11 cellular contexts compared by ENCODE assay signal in genomic region chr4:146029147-146029546, GRCh38.
A peak's percentile ranks its signal among the peaks of the same experiment; 100 is the strongest.
DNase-seq lines count a peak whose midpoint lies in the region; ATAC-seq and TF ChIP-seq lines count a peak whose summit lies in the region.
"Had no signal": no experiment of that assay in that cellular context is flagged by ENCODE, and none has a peak within 500 bp of the region (broad histone marks: within the 10 kb centered on the region; RNA-seq: fewer than 3 reads in every experiment).

No MANE protein-coding gene starts in this region.

- POLR2A ChIA-PET in CD4-positive, alpha-beta memory T cell (lab: Charles Lee; ENCODE audit: partially characterized antibody), result no interaction called here
- POLR2A ChIA-PET in activated CD4-positive, alpha-beta memory T cell treated with anti-CD3 and anti-CD28 coated beads, Interleukin-2, amount 10 ng/mL, durations not matched to agents 7 days and 5 days (lab: Charles Lee), result no interaction called here

- no peaks in the 10 kb centered on the region for H3K36me3 Mint-ChIP-seq in CD4-positive, alpha-beta memory T cell
- no peaks in the 10 kb centered on the region for H3K36me3 Mint-ChIP-seq in activated CD4-positive, alpha-beta memory T cell treated with anti-CD3 and anti-CD28 coated beads, Interleukin-2, amount 10 ng/mL, durations not matched to agents 7 days and 5 days (ENCODE audit: low read depth)

- H3K27me3 ChIP-seq in foreskin keratinocyte, result peaks cover 3% of the 10 kb centered on the region
- H3K27me3 ChIP-seq in CD4-positive, alpha-beta memory T cell (ENCODE audit: insufficient read depth, low read length), result no peaks in the 10 kb centered on the region

- no peak overlapping the region for H3K4me3 Mint-ChIP-seq in CD4-positive, alpha-beta memory T cell
- no peak overlapping the region for H3K4me3 Mint-ChIP-seq in activated CD4-positive, alpha-beta memory T cell treated with anti-CD3 and anti-CD28 coated beads, Interleukin-2, amount 10 ng/mL, durations not matched to agents 7 days and 5 days
- H3K4me3 Mint-ChIP-seq: activated T-cell treated with anti-CD3 and anti-CD28 coated beads, Interleukin-2, amount 50 U/mL, for 72 hours; T-helper 1 cell treated with Interleukin-12 subunit alpha and Interleukin-12 subunit beta and Interleukin-4 antibody, amounts not matched to agents 30 μg/mL and 1 μg/mL, for 36 hours had no signal

- H3K9me3 ChIP-seq in CD4-positive, alpha-beta memory T cell (ENCODE audit: control insufficient read depth in 1 of 2, low read length in 2 of 2), result no peaks in the 10 kb centered on the region

- H3K27ac Mint-ChIP-seq in CD4-positive, alpha-beta memory T cell, result no peak overlapping the region
- no peak overlapping the region for H3K27ac Mint-ChIP-seq in activated CD4-positive, alpha-beta memory T cell treated with anti-CD3 and anti-CD28 coated beads, Interleukin-2, amount 10 ng/mL, durations not matched to agents 7 days and 5 days
- H3K27ac Mint-ChIP-seq: activated T-cell treated with anti-CD3 and anti-CD28 coated beads, Interleukin-2, amount 50 U/mL, for 72 hours; T-helper 1 cell treated with Interleukin-12 subunit alpha and Interleukin-12 subunit beta and Interleukin-4 antibody, amounts not matched to agents 30 μg/mL and 1 μg/mL, for 36 hours had no signal

- intact Hi-C loops in CD4-positive, alpha-beta memory T cell (cut with micrococcal nuclease), result no loop called here
- intact Hi-C loops in left ventricle myocardium superior (cut with micrococcal nuclease), result no loop called here

- H3K36me3 ChIP-seq in CD4-positive, alpha-beta memory T cell (ENCODE audit: insufficient read depth, low read length), result no peaks in the 10 kb centered on the region

- peak in 1 of 2 donors; percentile 38 for DNase-seq in foreskin keratinocyte
- DNase-seq in CD4-positive, alpha-beta memory T cell, result no peak
- DNase-seq in left ventricle myocardium superior, result no peak
- DNase-seq in stimulated activated CD4-positive, alpha-beta T cell treated with anti-CD3 and anti-CD28 coated beads, Interleukin-4, amount 100 ng/mL, for 1 hour, result no peak
- no peak for DNase-seq in activated CD4-positive, alpha-beta memory T cell treated with anti-CD3 and anti-CD28 coated beads, Interleukin-2, amount 10 ng/mL, durations not matched to agents 7 days and 5 days
- DNase-seq: NCI-H2171 treated with DMSO at 0.1 percent for 48 hours had no signal

- H3K27ac ChIP-seq in foreskin keratinocyte, result no peak overlapping the region
- H3K27ac ChIP-seq in CD4-positive, alpha-beta memory T cell (ENCODE audit: low read depth, low read length), result no peak overlapping the region

- TF ChIP-seq CTCF in foreskin keratinocyte (conservative IDR thresholded peaks at IDR 0.05), result peak; percentile 34

- peaks cover 12 to 15% of the 10 kb centered on the region in 2 donors for H3K27me3 Mint-ChIP-seq in CD4-positive, alpha-beta memory T cell
- H3K27me3 Mint-ChIP-seq in activated CD4-positive, alpha-beta memory T cell treated with anti-CD3 and anti-CD28 coated beads, Interleukin-2, amount 10 ng/mL, durations not matched to agents 7 days and 5 days, result peaks cover 13% of the 10 kb centered on the region

- no peaks in the 10 kb centered on the region for H3K4me1 ChIP-seq in foreskin keratinocyte
- H3K4me1 ChIP-seq in CD4-positive, alpha-beta memory T cell (ENCODE audit: insufficient read depth, low read length), result no peaks in the 10 kb centered on the region

- peaks cover 0 to 5% (median 0%) of the 10 kb centered on the region in 8 donors for H3K9me3 Mint-ChIP-seq in CD4-positive, alpha-beta memory T cell
- no peaks in the 10 kb centered on the region for H3K9me3 Mint-ChIP-seq in activated CD4-positive, alpha-beta memory T cell treated with anti-CD3 and anti-CD28 coated beads, Interleukin-2, amount 10 ng/mL, durations not matched to agents 7 days and 5 days
- H3K9me3 Mint-ChIP-seq: activated T-cell treated with anti-CD3 and anti-CD28 coated beads, Interleukin-2, amount 50 U/mL, for 72 hours; T-helper 1 cell treated with Interleukin-12 subunit alpha and Interleukin-12 subunit beta and Interleukin-4 antibody, amounts not matched to agents 30 μg/mL and 1 μg/mL, for 36 hours had no signal

- CTCF ChIA-PET in CD4-positive, alpha-beta memory T cell (lab: Charles Lee; ENCODE audit: partially characterized antibody), result no interaction called here
- CTCF ChIA-PET in activated CD4-positive, alpha-beta memory T cell treated with anti-CD3 and anti-CD28 coated beads, Interleukin-2, amount 10 ng/mL, durations not matched to agents 7 days and 5 days (lab: Charles Lee), result interaction anchor here (0.7 kb wide), 1 partner anchor 577 kb away, joined by 3 read pairs; no protein-coding TSS in a partner anchor

- peaks cover 0 to 5% (median 0%) of the 10 kb centered on the region in 4 donors for H3K4me1 Mint-ChIP-seq in CD4-positive, alpha-beta memory T cell
- H3K4me1 Mint-ChIP-seq in activated CD4-positive, alpha-beta memory T cell treated with anti-CD3 and anti-CD28 coated beads, Interleukin-2, amount 10 ng/mL, durations not matched to agents 7 days and 5 days, result peaks cover 5% of the 10 kb centered on the region

- ATAC-seq in GM18508 (IDR thresholded peaks at IDR 0.05; ENCODE audit: insufficient read depth, unreplicated experiment), result peak; percentile 50
- ATAC-seq in GM21723 (IDR thresholded peaks at IDR 0.05; ENCODE audit: unreplicated experiment), result peak; percentile 61
- ATAC-seq in HG03469 (IDR thresholded peaks at IDR 0.05; ENCODE audit: unreplicated experiment), result peak; percentile 56
- ATAC-seq in foreskin keratinocyte, result no peak
- ATAC-seq in left ventricle myocardium superior, result no peak

- no peak overlapping the region for H3K4me3 ChIP-seq in CD4-positive, alpha-beta memory T cell (ENCODE audit: low read length in 2 of 2)

Comparison
In these comparisons a context has a peak if more than half of its experiments do, and no peak if none do; other contexts are left out.
1. ATAC-seq: peak in GM18508 (single experiment), GM21723 (single experiment) and HG03469 (single experiment); none in foreskin keratinocyte (single experiment) and left ventricle myocardium superior (single experiment).